Comparison of ENCODE assay signal across 1 cellular context in the genomic region with DNA sequence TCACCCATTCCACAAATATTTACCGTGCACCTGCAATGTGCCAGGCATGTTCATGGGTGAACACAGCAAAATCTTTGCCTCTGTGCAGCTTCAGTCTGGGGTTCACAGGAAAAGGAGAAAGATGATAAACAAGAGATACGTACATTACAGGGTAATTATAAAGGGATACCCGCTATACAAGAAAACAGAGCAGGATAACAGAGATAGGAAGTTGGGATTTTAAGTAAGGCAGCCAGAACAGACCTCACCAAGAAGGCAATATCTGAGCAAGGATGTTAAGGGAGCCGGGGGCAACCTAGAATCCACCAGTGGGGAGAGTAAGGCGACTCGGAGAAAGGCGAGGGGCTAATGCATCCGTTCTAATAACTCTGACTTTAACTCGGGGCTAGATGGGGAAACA.
TF ChIP-seq lines count a peak whose summit lies in the region.

No MANE protein-coding gene starts in this region.

TF ChIP-seq in K562, 482 proteins besides CTCF, POLR2A, EP300 and RAD21 (continued from another document):
- TF ChIP-seq, protein P1, sequence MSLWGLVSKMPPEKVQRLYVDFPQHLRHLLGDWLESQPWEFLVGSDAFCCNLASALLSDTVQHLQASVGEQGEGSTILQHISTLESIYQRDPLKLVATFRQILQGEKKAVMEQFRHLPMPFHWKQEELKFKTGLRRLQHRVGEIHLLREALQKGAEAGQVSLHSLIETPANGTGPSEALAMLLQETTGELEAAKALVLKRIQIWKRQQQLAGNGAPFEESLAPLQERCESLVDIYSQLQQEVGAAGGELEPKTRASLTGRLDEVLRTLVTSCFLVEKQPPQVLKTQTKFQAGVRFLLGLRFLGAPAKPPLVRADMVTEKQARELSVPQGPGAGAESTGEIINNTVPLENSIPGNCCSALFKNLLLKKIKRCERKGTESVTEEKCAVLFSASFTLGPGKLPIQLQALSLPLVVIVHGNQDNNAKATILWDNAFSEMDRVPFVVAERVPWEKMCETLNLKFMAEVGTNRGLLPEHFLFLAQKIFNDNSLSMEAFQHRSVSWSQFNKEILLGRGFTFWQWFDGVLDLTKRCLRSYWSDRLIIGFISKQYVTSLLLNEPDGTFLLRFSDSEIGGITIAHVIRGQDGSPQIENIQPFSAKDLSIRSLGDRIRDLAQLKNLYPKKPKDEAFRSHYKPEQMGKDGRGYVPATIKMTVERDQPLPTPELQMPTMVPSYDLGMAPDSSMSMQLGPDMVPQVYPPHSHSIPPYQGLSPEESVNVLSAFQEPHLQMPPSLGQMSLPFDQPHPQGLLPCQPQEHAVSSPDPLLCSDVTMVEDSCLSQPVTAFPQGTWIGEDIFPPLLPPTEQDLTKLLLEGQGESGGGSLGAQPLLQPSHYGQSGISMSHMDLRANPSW (CRISPR knock-in tag; IDR thresholded peaks at IDR 0.05): no peak
- TF ChIP-seq ETS2 (tag; IDR thresholded peaks at IDR 0.05; ENCODE audit: borderline replicate concordance, poor library complexity, severe bottlenecking): no peak
- no peak for TF ChIP-seq TBP (optimal IDR thresholded peaks at IDR 0.05; ENCODE audit: low read depth, low read length)
- TF ChIP-seq, protein P2, sequence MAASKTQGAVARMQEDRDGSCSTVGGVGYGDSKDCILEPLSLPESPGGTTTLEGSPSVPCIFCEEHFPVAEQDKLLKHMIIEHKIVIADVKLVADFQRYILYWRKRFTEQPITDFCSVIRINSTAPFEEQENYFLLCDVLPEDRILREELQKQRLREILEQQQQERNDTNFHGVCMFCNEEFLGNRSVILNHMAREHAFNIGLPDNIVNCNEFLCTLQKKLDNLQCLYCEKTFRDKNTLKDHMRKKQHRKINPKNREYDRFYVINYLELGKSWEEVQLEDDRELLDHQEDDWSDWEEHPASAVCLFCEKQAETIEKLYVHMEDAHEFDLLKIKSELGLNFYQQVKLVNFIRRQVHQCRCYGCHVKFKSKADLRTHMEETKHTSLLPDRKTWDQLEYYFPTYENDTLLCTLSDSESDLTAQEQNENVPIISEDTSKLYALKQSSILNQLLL (CRISPR knock-in tag; IDR thresholded peaks at IDR 0.05; ENCODE audit: borderline replicate concordance): no peak
- TF ChIP-seq, protein P3, sequence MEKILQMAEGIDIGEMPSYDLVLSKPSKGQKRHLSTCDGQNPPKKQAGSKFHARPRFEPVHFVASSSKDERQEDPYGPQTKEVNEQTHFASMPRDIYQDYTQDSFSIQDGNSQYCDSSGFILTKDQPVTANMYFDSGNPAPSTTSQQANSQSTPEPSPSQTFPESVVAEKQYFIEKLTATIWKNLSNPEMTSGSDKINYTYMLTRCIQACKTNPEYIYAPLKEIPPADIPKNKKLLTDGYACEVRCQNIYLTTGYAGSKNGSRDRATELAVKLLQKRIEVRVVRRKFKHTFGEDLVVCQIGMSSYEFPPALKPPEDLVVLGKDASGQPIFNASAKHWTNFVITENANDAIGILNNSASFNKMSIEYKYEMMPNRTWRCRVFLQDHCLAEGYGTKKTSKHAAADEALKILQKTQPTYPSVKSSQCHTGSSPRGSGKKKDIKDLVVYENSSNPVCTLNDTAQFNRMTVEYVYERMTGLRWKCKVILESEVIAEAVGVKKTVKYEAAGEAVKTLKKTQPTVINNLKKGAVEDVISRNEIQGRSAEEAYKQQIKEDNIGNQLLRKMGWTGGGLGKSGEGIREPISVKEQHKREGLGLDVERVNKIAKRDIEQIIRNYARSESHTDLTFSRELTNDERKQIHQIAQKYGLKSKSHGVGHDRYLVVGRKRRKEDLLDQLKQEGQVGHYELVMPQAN (IDR thresholded peaks at IDR 0.05; ENCODE audit: borderline replicate concordance): peak; percentile 38; the same call in 1 of the 2 replicates
TF ChIP-seq in K562: peak in this region for 4.
